In genomic region chr5:38556115-38556598, GRCh38 we compare ENCODE assay signal across 8 cellular contexts. TPM values are rescaled to one million over a fixed set of nuclear protein-coding genes. Genes with fewer than 3 reads are reported as not detected.
DNase-seq lines count a peak whose midpoint lies in the region; ATAC-seq and TF ChIP-seq lines count a peak whose summit lies in the region.

No MANE protein-coding gene starts in this region.

- TF ChIP-seq EP300 in neural cell (conservative IDR thresholded peaks at IDR 0.05; ENCODE audit: poor library complexity, severe bottlenecking), result no peak

- ATAC-seq in activated CD4-positive, CD25-positive, alpha-beta regulatory T cell treated with anti-CD3 and anti-CD28 coated beads, Interleukin-2, amount 50 U/mL, for 24 hours, result peak; percentile 35 to 49
- peak; percentile 64 for ATAC-seq in RWPE2 (ENCODE audit: low read depth)

- H3K4me1 ChIP-seq in RWPE2 (ENCODE audit: insufficient read depth, poor library complexity, severe bottlenecking), result peaks cover 11% of the 10 kb centered on the region
- H3K4me1 ChIP-seq in endocrine pancreas (ENCODE audit: control insufficient read depth, insufficient read depth, low read length), result no peaks in the 10 kb centered on the region

- no peak for DNase-seq in activated CD4-positive, CD25-positive, alpha-beta regulatory T cell (lab: John Stamatoyannopoulos, UW)
- no peak for DNase-seq in RWPE2 (ENCODE audit: low spot score)
- DNase-seq in NCI-H1417 treated with DMSO at 0.1 percent for 48 hours (lab: John Stamatoyannopoulos, UW), result no peak
- DNase-seq in DMS153 (lab: John Stamatoyannopoulos, UW), result no peak
- no peak for DNase-seq in kidney glomerular epithelial cell (lab: John Stamatoyannopoulos, UW)

- TF ChIP-seq CTCF in RWPE2 (IDR thresholded peaks at IDR 0.05; ENCODE audit: poor library complexity, severe bottlenecking), result peak; percentile 21
- TF ChIP-seq CTCF in neural cell (IDR thresholded peaks at IDR 0.05; ENCODE audit: poor library complexity, severe bottlenecking), result peak; percentile 20

- peaks cover 6% of the 10 kb centered on the region for H3K27me3 ChIP-seq in RWPE2 (ENCODE audit: insufficient read depth, poor library complexity, severe bottlenecking)
- no peaks in the 10 kb centered on the region for H3K27me3 ChIP-seq in endocrine pancreas (ENCODE audit: control insufficient read depth, insufficient read depth, low read length)
- H3K27me3 ChIP-seq in neural cell (ENCODE audit: insufficient read depth, low read depth, low read length), result no peaks in the 10 kb centered on the region

- no peak overlapping the region for H2AFZ ChIP-seq in neural cell (ENCODE audit: low read depth, low read length)

- H3K9ac ChIP-seq in endocrine pancreas (ENCODE audit: control insufficient read depth, insufficient read depth, low read length) (no peak overlapping the region), neural cell (ENCODE audit: low read length) (peak overlapping the region; percentile 71)

- no peaks in the 10 kb centered on the region for H3K79me2 ChIP-seq in neural cell (replicated peaks; ENCODE audit: insufficient read depth, low read length)

- H3F3A ChIP-seq in neural cell (ENCODE audit: insufficient read depth, low read length, poor library complexity, severe bottlenecking), result no peaks in the 10 kb centered on the region

- H3K27ac ChIP-seq in RWPE2 (ENCODE audit: poor library complexity, severe bottlenecking) (no peak overlapping the region), neural cell (ENCODE audit: low read length) (no peak overlapping the region)

- no peak for TF ChIP-seq RAD21 in neural cell (conservative IDR thresholded peaks at IDR 0.05)

- no peaks in the 10 kb centered on the region for H3K36me3 ChIP-seq in RWPE2 (ENCODE audit: low read depth)
- H3K36me3 ChIP-seq in endocrine pancreas (ENCODE audit: control insufficient read depth, insufficient read depth, low read length), result no peaks in the 10 kb centered on the region
- no peaks in the 10 kb centered on the region for H3K36me3 ChIP-seq in neural cell (ENCODE audit: insufficient read depth, low read length)

- H4K20me1 ChIP-seq in neural cell (ENCODE audit: insufficient read depth), result no peaks in the 10 kb centered on the region

- H3K9me3 ChIP-seq in RWPE2 (ENCODE audit: severe bottlenecking) (no peaks in the 10 kb centered on the region), endocrine pancreas (ENCODE audit: control insufficient read depth, low read length) (no peaks in the 10 kb centered on the region), neural cell (ENCODE audit: low read length) (no peaks in the 10 kb centered on the region)

- no peaks in the 10 kb centered on the region for H3K9me2 ChIP-seq in neural cell (ENCODE audit: insufficient read depth, low read length)

- peak overlapping the region; percentile 81 for H3K4me2 ChIP-seq in neural cell (ENCODE audit: low read length)

- H3K4me3 ChIP-seq in RWPE2 (ENCODE audit: severe bottlenecking) (peak overlapping the region; percentile 89), endocrine pancreas (ENCODE audit: control insufficient read depth, insufficient read depth, low read length) (peak overlapping the region; percentile 91), neural cell (ENCODE audit: low read length) (peak overlapping the region; percentile 75)

TF ChIP-seq in neural cell, 6 proteins besides CTCF, POLR2A, EP300 and RAD21:
- TF ChIP-seq EZH2 (IDR thresholded peaks at IDR 0.05; ENCODE audit: borderline replicate concordance, insufficient read depth, low read length, poor library complexity, severe bottlenecking) (no peak), POLR2AphosphoS5 (IDR thresholded peaks at IDR 0.05) (no peak), MXI1 (conservative IDR thresholded peaks at IDR 0.05; ENCODE audit: poor library complexity, severe bottlenecking) (peak; percentile 23), TAF1 (IDR thresholded peaks at IDR 0.05; ENCODE audit: low read depth) (no peak)

RNA-seq across cellular contexts. Expression of gene LIFR, which starts 0.3 kb away (rescaled TPM):
- polyA plus RNA-seq in neural cell, result 5.8 and 6.1 TPM in 2 replicates
- polyA minus RNA-seq in neural cell, result 24.8 and 25.6 TPM in 2 replicates
